ENCODE assay signal across 9 cellular contexts in the genomic region with DNA sequence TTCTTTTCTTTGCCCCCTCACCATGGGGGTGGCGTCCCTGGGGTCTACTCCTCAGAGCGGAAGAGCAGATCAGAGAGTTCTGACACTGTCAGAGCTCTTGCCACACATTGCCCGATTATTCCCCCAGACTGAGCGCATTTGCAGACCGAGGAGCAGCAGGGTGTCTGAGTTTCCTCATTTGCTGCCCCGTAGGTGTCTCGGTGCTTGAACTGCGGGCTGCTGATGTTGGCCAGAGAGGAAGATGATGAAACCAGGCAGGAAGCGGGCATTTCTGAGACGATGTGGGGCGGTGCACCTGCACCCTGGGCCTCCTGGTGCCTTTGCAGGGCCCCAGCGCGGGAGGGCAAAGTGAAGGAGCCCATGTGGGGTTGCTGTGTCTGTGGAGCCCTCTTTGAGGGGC. TPM values are rescaled to one million over a fixed set of nuclear protein-coding genes. Genes with fewer than 3 reads are reported as not detected.
DNase-seq lines count a peak whose midpoint lies in the region; ATAC-seq, FAIRE-seq and TF ChIP-seq lines count a peak whose summit lies in the region.
"Had no signal": no experiment of that assay in that cellular context is flagged by ENCODE, and none has a peak within 500 bp of the region (broad histone marks: within the 10 kb centered on the region; RNA-seq: fewer than 3 reads in every experiment).

No MANE protein-coding gene starts in this region.

- H3K79me2 ChIP-seq in GM23338 (replicated peaks; ENCODE audit: insufficient read depth) (no peaks in the 10 kb centered on the region), OCI-LY7 (ENCODE audit: insufficient read depth, low read depth, low read length) (no peaks in the 10 kb centered on the region)
- H3K79me2 ChIP-seq: parathyroid adenoma had no signal

- intact Hi-C loops in CD4-positive, alpha-beta memory T cell (cut with micrococcal nuclease) = loop anchor here (1.0 kb wide), 1 partner anchor 54 kb away; no protein-coding TSS in a partner anchor
- intact Hi-C loops in OCI-LY7 (cut with micrococcal nuclease; ENCODE audit: unreplicated experiment) (no loop called here), pancreas (cut with DNase I) (no loop called here)

- H3K27ac Mint-ChIP-seq in CD4-positive, alpha-beta memory T cell = peak overlapping the region; percentile 92 to 96 (median 93)
- H3K27ac Mint-ChIP-seq in GM23338 = 0 out of 2 replicates have a peak overlapping the region, but pooled peaks have one; percentile 4

- peak overlapping the region; percentile 67 to 91 (median 82) for H3K4me3 Mint-ChIP-seq in CD4-positive, alpha-beta memory T cell
- H3K4me3 Mint-ChIP-seq in GM23338 = no peak overlapping the region

- no TSS peak for BruUV-seq in OCI-LY7 (replicated peaks; lab: Mats Ljungman, UMichigan)

- WGBS in pancreas, 2 donors = 85 to 87% methylated on average over 13 of the region's 13 CpGs

- no peaks in the 10 kb centered on the region for H3K9me3 Mint-ChIP-seq in CD4-positive, alpha-beta memory T cell
- no peaks in the 10 kb centered on the region for H3K9me3 Mint-ChIP-seq in GM23338

- H3K4me2 ChIP-seq in GM23338 (no peak overlapping the region), OCI-LY7 (ENCODE audit: low read length) (peak overlapping the region; percentile 73)

- H3K9me3 ChIP-seq in CD4-positive, alpha-beta memory T cell (ENCODE audit: control insufficient read depth in 1 of 2, low read length in 2 of 2) = no peaks in the 10 kb centered on the region
- H3K9me3 ChIP-seq in OCI-LY7 (ENCODE audit: low read length) (no peaks in the 10 kb centered on the region), pancreas (no peaks in the 10 kb centered on the region)

- H3K27me3 Mint-ChIP-seq in CD4-positive, alpha-beta memory T cell = no peaks in the 10 kb centered on the region
- peaks cover 3% of the 10 kb centered on the region for H3K27me3 Mint-ChIP-seq in GM23338 (ENCODE audit: insufficient read depth, low read depth, poor library complexity)

- H3F3A ChIP-seq in GM23338 (replicated peaks; ENCODE audit: low read depth) = no peaks in the 10 kb centered on the region

- no peak for TF ChIP-seq CTCF in GM23338 (conservative IDR thresholded peaks at IDR 0.05; ENCODE audit: low read depth in 2 of 2)
- no peak; the same call in 1 of the 2 replicates for TF ChIP-seq CTCF in OCI-LY7 (conservative IDR thresholded peaks at IDR 0.05; ENCODE audit: low read length)
- no peak for TF ChIP-seq CTCF in pancreas (IDR thresholded peaks at IDR 0.05)

- CTCF ChIA-PET in CD4-positive, alpha-beta memory T cell (lab: Charles Lee; ENCODE audit: partially characterized antibody) = interaction anchor here (1.4 to 3.0 kb wide), 4 partner anchors 11 to 90 kb away, joined by 4 to 9 read pairs (median 7); no protein-coding TSS in a partner anchor
- CTCF ChIA-PET in OCI-LY7 (lab: Charles Lee; ENCODE audit: unreplicated experiment) = interaction anchor here (1.1 kb wide), 1 partner anchor 52 kb away, joined by 7 read pairs; no protein-coding TSS in a partner anchor

- peaks cover 76% of the 10 kb centered on the region for H3K4me1 ChIP-seq in CD4-positive, alpha-beta memory T cell (ENCODE audit: insufficient read depth, low read length)
- H3K4me1 ChIP-seq in GM23338 (ENCODE audit: insufficient read depth) (no peaks in the 10 kb centered on the region; the same call in 1 of the 2 replicates), OCI-LY7 (ENCODE audit: insufficient read depth, low read length, poor library complexity, severe bottlenecking) (peaks cover 48% of the 10 kb centered on the region), pancreas (no peaks in the 10 kb centered on the region)
- H3K4me1 ChIP-seq: parathyroid adenoma had no signal

- peak; percentile 57 to 73 (median 63) for DNase-seq in CD4-positive, alpha-beta memory T cell
- DNase-seq in GM23338 (ENCODE audit: low spot score) = no peak
- peak; percentile 99 for DNase-seq in OCI-LY7 (ENCODE audit: low spot score)
- peak; percentile 49 for DNase-seq in activated gamma-delta T cell treated with anti-CD3 and anti-CD28 coated beads, Interleukin-2, amount 50 U/mL, for 16 hours (ENCODE audit: low read depth)
- DNase-seq in pancreas = no peak
- no peak for DNase-seq in DMS53 treated with DMSO at 0.1 percent for 48 hours (lab: John Stamatoyannopoulos, UW; ENCODE audit: unreplicated experiment)
- DNase-seq in NCI-H2196 (lab: John Stamatoyannopoulos, UW; ENCODE audit: unreplicated experiment) = no peak

- H2AFZ ChIP-seq in GM23338 = no peak overlapping the region
- H2AFZ ChIP-seq in OCI-LY7 (ENCODE audit: low read length) = peak overlapping the region; percentile 81
- H2AFZ ChIP-seq: parathyroid adenoma had no signal

- POLR2A ChIA-PET in CD4-positive, alpha-beta memory T cell (lab: Charles Lee; ENCODE audit: partially characterized antibody) = interaction anchor here (0.6 to 7.8 kb wide), 7 partner anchors 9 to 91 kb away, joined by 3 to 151 read pairs (median 12); partner anchors contain the start of genes ARSG and SLC16A6
- POLR2A ChIA-PET in OCI-LY7 (lab: Charles Lee) = interaction anchor here (0.5 to 4.7 kb wide), 17 partner anchors 8 to 166 kb away, joined by 3 to 36 read pairs (median 5); partner anchors contain the start of gene SLC16A6

- H3K36me3 Mint-ChIP-seq in CD4-positive, alpha-beta memory T cell = no peaks in the 10 kb centered on the region
- peaks cover 4% of the 10 kb centered on the region; the same call in 1 of the 3 replicates for H3K36me3 Mint-ChIP-seq in GM23338 (ENCODE audit: low read depth)

- peaks cover 53 to 82% (median 70%) of the 10 kb centered on the region in 4 donors for H3K4me1 Mint-ChIP-seq in CD4-positive, alpha-beta memory T cell
- peaks cover 15% of the 10 kb centered on the region for H3K4me1 Mint-ChIP-seq in GM23338

- ATAC-seq in GM23338 = peak; percentile 29; the same call in 2 of the 3 replicates
- peak in 3 of 4 donors; percentile 26 to 50 (median 30) for ATAC-seq in pancreas
- no peak for ATAC-seq in SK-N-SH treated with all-trans-retinoic acid at 6 μM for 48 hours

- H3K9me2 ChIP-seq in GM23338 (ENCODE audit: insufficient read depth) (no peaks in the 10 kb centered on the region), OCI-LY7 (ENCODE audit: insufficient read depth, low read length) (no peaks in the 10 kb centered on the region)

- FAIRE-seq in pancreas (lab: Jason Lieb, UNC) = no peak

- H4K20me1 ChIP-seq in GM23338 (replicated peaks; ENCODE audit: insufficient read depth) (no peaks in the 10 kb centered on the region), OCI-LY7 (ENCODE audit: insufficient read depth, low read length) (no peaks in the 10 kb centered on the region)

- peak overlapping the region; percentile 62 for H3K27ac ChIP-seq in CD4-positive, alpha-beta memory T cell (ENCODE audit: low read depth, low read length)
- H3K27ac ChIP-seq in GM23338 (ENCODE audit: low read depth) (no peak overlapping the region), OCI-LY7 (ENCODE audit: low read depth, low read length, poor library complexity, severe bottlenecking) (peak overlapping the region; percentile 95), pancreas (no peak overlapping the region)
- H3K27ac ChIP-seq: parathyroid adenoma had no signal

- H3K36me3 ChIP-seq in CD4-positive, alpha-beta memory T cell (ENCODE audit: insufficient read depth, low read length) = no peaks in the 10 kb centered on the region
- H3K36me3 ChIP-seq in GM23338 (ENCODE audit: insufficient read depth) = no peaks in the 10 kb centered on the region
- peaks cover 12% of the 10 kb centered on the region for H3K36me3 ChIP-seq in OCI-LY7 (ENCODE audit: insufficient read depth, low read length)
- no peaks in the 10 kb centered on the region for H3K36me3 ChIP-seq in pancreas

- no peaks in the 10 kb centered on the region for H3K27me3 ChIP-seq in CD4-positive, alpha-beta memory T cell (ENCODE audit: insufficient read depth, low read length)
- H3K27me3 ChIP-seq in GM23338 (ENCODE audit: insufficient read depth) = no peaks in the 10 kb centered on the region
- no peaks in the 10 kb centered on the region for H3K27me3 ChIP-seq in pancreas

- peak overlapping the region; percentile 1 to 36 for H3K4me3 ChIP-seq in CD4-positive, alpha-beta memory T cell (ENCODE audit: low read length in 2 of 2)
- H3K4me3 ChIP-seq in GM23338 = no peak overlapping the region
- H3K4me3 ChIP-seq in OCI-LY7 (ENCODE audit: low read depth, low read length, poor library complexity, severe bottlenecking) = peak overlapping the region; percentile 51
- H3K4me3 ChIP-seq in pancreas = no peak overlapping the region

TF ChIP-seq in GM23338, 12 proteins besides CTCF, POLR2A, EP300 and RAD21 (continues in another document):
- TF ChIP-seq ZNF331 (CRISPR knock-in tag; IDR thresholded peaks at IDR 0.05; ENCODE audit: low read depth) = no peak
- TF ChIP-seq EZH2 (IDR thresholded peaks at IDR 0.05; ENCODE audit: low read depth, unreplicated experiment) = no peak
- no peak for TF ChIP-seq NANOG (IDR thresholded peaks at IDR 0.05; ENCODE audit: borderline replicate concordance)
- no peak for TF ChIP-seq CREB1 (CRISPR knock-in tag; IDR thresholded peaks at IDR 0.05; ENCODE audit: low read depth)

RNA-seq across cellular contexts. Expression of gene ARSG, which starts 55.2 kb away (rescaled TPM):
- 10 to 100 TPM; 13.6 to 19.1 TPM for total RNA-seq in CD4-positive, alpha-beta memory T cell
- polyA plus RNA-seq in CD4-positive, alpha-beta memory T cell = 10 to 100 TPM; 10.4 to 12.6 TPM
- total RNA-seq in GM23338 (2014; rRNA removed; shearing (Covaris generic)) = 5.1 and 9.2 TPM in 2 replicates
- polyA plus RNA-seq in GM23338 (2016; fragmentation: Nextera tagmentation; extraction: Ambion mirVana) (1.7 and 2.4 TPM in 2 replicates), pancreas (1 to 10 TPM in 1 of 2 donors, under 1 TPM in 1; 0.53 to 1.8 TPM)
- 24.2 and 26.1 TPM in 2 replicates for total RNA-seq in OCI-LY7 (2014; rRNA removed; shearing (Covaris generic))
- total RNA-seq in OCI-LY7 (2022) (51.6 and 53.0 TPM in 2 replicates), pancreas (1 to 10 TPM in 4 of 6 donors, under 1 TPM in 2; 0.46 to 2.5 (median 1.4) TPM)

RNA-seq across cellular contexts. Expression of gene SLC16A6, which starts 55.5 kb away (rescaled TPM):
- 1 to 10 TPM; 6.9 to 7.4 TPM for total RNA-seq in CD4-positive, alpha-beta memory T cell
- polyA plus RNA-seq in CD4-positive, alpha-beta memory T cell = 1 to 10 TPM; 1.7 to 2.0 TPM
- total RNA-seq in GM23338 (2014; rRNA removed; shearing (Covaris generic)) = 0.35 TPM in 1 of 2 replicates, not detected in the other
- polyA plus RNA-seq in GM23338 (2016; fragmentation: Nextera tagmentation; extraction: Ambion mirVana) = 0.16 TPM in 1 of 2 replicates, not detected in the other
- total RNA-seq in OCI-LY7 (2014; rRNA removed; shearing (Covaris generic)) = 3.7 and 4.5 TPM in 2 replicates
- total RNA-seq in OCI-LY7 (2022) = 15.4 and 18.9 TPM in 2 replicates
- total RNA-seq in pancreas = 1 to 10 TPM in 1 of 6 donors, under 1 TPM in 5; 0.08 to 1.0 (median 0.17) TPM
- polyA plus RNA-seq in pancreas = under 1 TPM; 0.02 to 0.08 TPM

Comparison
In these comparisons a context has a peak if more than half of its experiments do, and no peak if none do; other contexts are left out.
1. DNase-seq: peak in CD4-positive, alpha-beta memory T cell (5 of 5), OCI-LY7 (single experiment) and activated gamma-delta T cell treated with anti-CD3 and anti-CD28 coated beads, Interleukin-2, amount 50 U/mL, for 16 hours (single experiment); none in GM23338 (single experiment), pancreas (0 of 6), DMS53 treated with DMSO at 0.1 percent for 48 hours (single experiment) and NCI-H2196 (single experiment).
2. H3K27ac ChIP-seq: peak in CD4-positive, alpha-beta memory T cell (single experiment) and OCI-LY7 (single experiment); none in GM23338 (single experiment) and pancreas (0 of 4).
3. H3K4me3 ChIP-seq: peak in CD4-positive, alpha-beta memory T cell (2 of 2) and OCI-LY7 (single experiment); none in GM23338 (single experiment) and pancreas (0 of 4).